ENCODE assay signal across 8 cellular contexts in genomic region chr16:50671644-50672260, GRCh38. TPM values are rescaled to one million over a fixed set of nuclear protein-coding genes. Genes with fewer than 3 reads are reported as not detected.
DNase-seq lines count a peak whose midpoint lies in the region; ATAC-seq, FAIRE-seq and TF ChIP-seq lines count a peak whose summit lies in the region.

No MANE protein-coding gene starts in this region.

- H3K9me3 Mint-ChIP-seq in T-cell = peaks cover 0 to 11% (median 9%) of the 10 kb centered on the region in 3 donors

- H3K4me3 Mint-ChIP-seq in T-cell = peak overlapping the region in 2 of 3 donors; percentile 13 to 19

- peaks cover 31 to 44% (median 40%) of the 10 kb centered on the region in 3 donors for H3K4me1 Mint-ChIP-seq in T-cell

- peaks cover 65% of the 10 kb centered on the region for H3K36me3 Mint-ChIP-seq in T-cell

- POLR2A ChIA-PET in T-cell (lab: Charles Lee) = interaction anchor here (0.6 to 1.3 kb wide), 3 partner anchors 72 to 477 kb away, joined by 3 to 18 read pairs (median 3); no protein-coding TSS in a partner anchor

- ATAC-seq in T-cell (replicated peaks in 1 of 4) (no peak), GM18861 (IDR thresholded peaks at IDR 0.05; ENCODE audit: unreplicated experiment) (no peak)

- H4K20me1 ChIP-seq in osteoblast (ENCODE audit: insufficient read depth, low read length) = no peaks in the 10 kb centered on the region

- peaks cover 12% of the 10 kb centered on the region for H3K9me3 ChIP-seq in osteoblast (ENCODE audit: low read depth, low read length)

- CTCF ChIA-PET in T-cell (lab: Charles Lee) = interaction anchor here (0.8 to 2.2 kb wide), 13 partner anchors 10 to 345 kb away, joined by 3 to 16 read pairs (median 4); partner anchors contain the start of genes SNX20 (in 2 of the 2) and CYLD (in 1 of the 2)

- H3K27me3 ChIP-seq in bronchial epithelial cell (ENCODE audit: control insufficient read depth, insufficient read depth, low read length) (no peaks in the 10 kb centered on the region), osteoblast (ENCODE audit: insufficient read depth, low read length) (peaks cover 2% of the 10 kb centered on the region)

- no peaks in the 10 kb centered on the region for H3K4me1 ChIP-seq in osteoblast (ENCODE audit: insufficient read depth, low read length)

- intact Hi-C loops in lower leg skin (cut with DNase I; ENCODE audit: low total_unique reads) = no loop called here

- no peak overlapping the region for H3K27ac ChIP-seq in osteoblast (ENCODE audit: low read depth, low read length)

- peak overlapping the region; percentile 77 to 79 for H3K27ac Mint-ChIP-seq in T-cell

- H3K4me2 ChIP-seq in osteoblast (ENCODE audit: insufficient read depth, low read length) = no peak overlapping the region

- H3K4me3 ChIP-seq in bronchial epithelial cell (ENCODE audit: low read depth, low read length) (no peak overlapping the region), osteoblast (ENCODE audit: insufficient read depth, low read length) (no peak overlapping the region), lower leg skin (ENCODE audit: low read depth, poor library complexity, severe bottlenecking) (no peak overlapping the region)

- TF ChIP-seq POLR2A in H54 (IDR thresholded peaks at IDR 0.05; ENCODE audit: low read depth, low read length) (no peak), lower leg skin (IDR thresholded peaks at IDR 0.05) (no peak)

- FAIRE-seq in H54 (lab: Jason Lieb, UNC) (no peak), bronchial epithelial cell (lab: Jason Lieb, UNC) (no peak)

- DNase-seq in AG09319 (ENCODE audit: extremely low read depth, low read depth) = no peak
- DNase-seq in H54 (ENCODE audit: insufficient read length, low spot score) = peak; percentile 53
- peak in 19 of 34 experiments; percentile 32 to 60 (median 38) for DNase-seq in T-cell
- DNase-seq in bronchial epithelial cell (ENCODE audit: low read depth) = peak; percentile 22
- peak; percentile 69 for DNase-seq in osteoblast (ENCODE audit: insufficient read length, low spot score, missing footprints)
- DNase-seq in HCEC 1CT = no peak
- DNase-seq in lower leg skin (ENCODE audit: low spot score in 2 of 2) = no peak

- WGBS in lower leg skin, 2 donors = 56 to 57% methylated on average over 2 of the region's 2 CpGs

- H3K36me3 ChIP-seq in bronchial epithelial cell (ENCODE audit: control insufficient read depth, insufficient read depth, low read length) = no peaks in the 10 kb centered on the region
- no peaks in the 10 kb centered on the region for H3K36me3 ChIP-seq in osteoblast (ENCODE audit: insufficient read depth, low read length)

- H3K27me3 Mint-ChIP-seq in T-cell = no peaks in the 10 kb centered on the region

- peak; percentile 29 for TF ChIP-seq CTCF in AG09319 (IDR thresholded peaks at IDR 0.05; ENCODE audit: low read depth, low read length)
- peak; percentile 68 for TF ChIP-seq CTCF in bronchial epithelial cell (IDR thresholded peaks at IDR 0.05; ENCODE audit: insufficient read depth, low read length, severe bottlenecking)
- TF ChIP-seq CTCF in osteoblast (IDR thresholded peaks at IDR 0.05; ENCODE audit: extremely low read depth, low read depth, low read length) = peak; percentile 50
- TF ChIP-seq CTCF in lower leg skin (IDR thresholded peaks at IDR 0.05) = peak in 1 of 3 donors; percentile 37

- H3K79me2 ChIP-seq in osteoblast (ENCODE audit: insufficient read depth, low read length) = no peaks in the 10 kb centered on the region

- H2AFZ ChIP-seq in osteoblast (ENCODE audit: low read length) = no peak overlapping the region

RNA-seq across cellular contexts. Expression of gene SNX20, which starts 9.4 kb away (rescaled TPM):
- 10 to 100 TPM; 38.8 to 85.2 (median 69.6) TPM for total RNA-seq in T-cell
- total RNA-seq in bronchial epithelial cell = not detected in 2 replicates
- not detected in 2 replicates for total RNA-seq in osteoblast
- total RNA-seq in lower leg skin = 1 to 10 TPM in 2 of 4 donors, under 1 TPM in 2; 0.57 to 1.5 (median 1.0) TPM

RNA-seq across cellular contexts. Expression of gene NOD2, which starts 21.7 kb away (rescaled TPM):
- total RNA-seq in T-cell (1 to 10 TPM; 2.4 to 7.6 (median 3.1) TPM), bronchial epithelial cell (2.4 and 11.6 TPM in 2 replicates), osteoblast (under 0.01 and 0.29 TPM in 2 replicates), lower leg skin (10 to 100 TPM; 31.0 to 44.4 (median 35.4) TPM)

Comparison
In these comparisons a context has a peak if more than half of its experiments do, and no peak if none do; other contexts are left out.
1. DNase-seq: peak in H54 (single experiment), T-cell (19 of 34), bronchial epithelial cell (single experiment) and osteoblast (single experiment); none in AG09319 (single experiment), HCEC 1CT (single experiment) and lower leg skin (0 of 2).
2. RNA of gene SNX20, which starts 9.4 kb away (total RNA-seq): 38.8 to 85.2 TPM in T-cell; 0.57 to 1.5 TPM in lower leg skin, not detected in bronchial epithelial cell and not detected in osteoblast; every median in the first group is over 10 times any median in the second.